8 cellular contexts compared by ENCODE assay signal in genomic region chr15:74696808-74697207, GRCh38. TPM values are rescaled to one million over a fixed set of nuclear protein-coding genes. Genes with fewer than 3 reads are reported as not detected.
DNase-seq lines count a peak whose midpoint lies in the region; ATAC-seq and TF ChIP-seq lines count a peak whose summit lies in the region.

No MANE protein-coding gene starts in this region.

- peak overlapping the region; percentile 10 for H3K27ac Mint-ChIP-seq in activated naive CD4-positive, alpha-beta T cell treated with anti-CD3 and anti-CD28 coated beads, Interleukin-2, amount 50 U/mL, for 24 hours
- no peak overlapping the region for H3K27ac Mint-ChIP-seq in activated CD4-positive, alpha-beta memory T cell treated with anti-CD3 and anti-CD28 coated beads for 36 hours

- peaks cover 2% of the 10 kb centered on the region for H3K36me3 Mint-ChIP-seq in activated naive CD4-positive, alpha-beta T cell treated with anti-CD3 and anti-CD28 coated beads, Interleukin-2, amount 50 U/mL, for 24 hours
- H3K36me3 Mint-ChIP-seq in activated CD4-positive, alpha-beta memory T cell treated with anti-CD3 and anti-CD28 coated beads for 36 hours, result peaks cover 3% of the 10 kb centered on the region

- peak overlapping the region; percentile 100 for H3K4me3 Mint-ChIP-seq in activated naive CD4-positive, alpha-beta T cell treated with anti-CD3 and anti-CD28 coated beads, Interleukin-2, amount 50 U/mL, for 24 hours
- H3K4me3 Mint-ChIP-seq in activated CD4-positive, alpha-beta memory T cell treated with anti-CD3 and anti-CD28 coated beads for 36 hours, result peak overlapping the region; percentile 100

- intact Hi-C loops in activated CD4-positive, alpha-beta memory T cell treated with anti-CD3 and anti-CD28 coated beads for 36 hours (cut with micrococcal nuclease), result loop anchor here (2.0 kb wide), 1 partner anchor 326 kb away; the partner anchor contains the start of gene PPCDC
- intact Hi-C loops in tibial artery (cut with DNase I; ENCODE audit: low total_unique reads), result no loop called here

- peak overlapping the region in 1 of 2 donors; percentile 89 for H3K27ac ChIP-seq in tibial artery

- H3K36me3 ChIP-seq in kidney epithelial cell (ENCODE audit: control insufficient read depth, insufficient read depth, low read length) (no peaks in the 10 kb centered on the region), tibial artery (no peaks in the 10 kb centered on the region)

- ATAC-seq in GM21423 (IDR thresholded peaks at IDR 0.05; ENCODE audit: unreplicated experiment) (no peak), GM21528 (IDR thresholded peaks at IDR 0.05; ENCODE audit: low FRiP score, unreplicated experiment) (no peak)

- H3K9me3 ChIP-seq in tibial artery, result no peaks in the 10 kb centered on the region

- H3K4me1 Mint-ChIP-seq in activated naive CD4-positive, alpha-beta T cell treated with anti-CD3 and anti-CD28 coated beads, Interleukin-2, amount 50 U/mL, for 24 hours, result peaks cover 39% of the 10 kb centered on the region
- peaks cover 38% of the 10 kb centered on the region for H3K4me1 Mint-ChIP-seq in activated CD4-positive, alpha-beta memory T cell treated with anti-CD3 and anti-CD28 coated beads for 36 hours (ENCODE audit: low read depth)

- POLR2A ChIA-PET in activated CD4-positive, alpha-beta memory T cell treated with anti-CD3 and anti-CD28 coated beads for 36 hours (lab: Charles Lee), result interaction anchor here (1.6 kb wide), 1 partner anchor 29 kb away, joined by 4 read pairs; the partner anchor contains the start of gene CYP1A1

- DNase-seq in activated naive CD4-positive, alpha-beta T cell (lab: John Stamatoyannopoulos, UW), result no peak
- no peak for DNase-seq in activated CD4-positive, alpha-beta memory T cell treated with anti-CD3 and anti-CD28 coated beads for 36 hours
- no peak for DNase-seq in kidney epithelial cell (ENCODE audit: low read depth)
- no peak for DNase-seq in tibial artery
- DNase-seq in SW 1271 (lab: John Stamatoyannopoulos, UW), result no peak

- H3K27me3 ChIP-seq in kidney epithelial cell (ENCODE audit: control insufficient read depth, insufficient read depth, low read length) (no peaks in the 10 kb centered on the region), tibial artery (no peaks in the 10 kb centered on the region)

- TF ChIP-seq CTCF in kidney epithelial cell (IDR thresholded peaks at IDR 0.05; ENCODE audit: insufficient read depth, low read length, poor library complexity, severe bottlenecking) (no peak), tibial artery (IDR thresholded peaks at IDR 0.05) (no peak)

- no peaks in the 10 kb centered on the region for H3K9me3 Mint-ChIP-seq in activated naive CD4-positive, alpha-beta T cell treated with anti-CD3 and anti-CD28 coated beads, Interleukin-2, amount 50 U/mL, for 24 hours
- no peaks in the 10 kb centered on the region for H3K9me3 Mint-ChIP-seq in activated CD4-positive, alpha-beta memory T cell treated with anti-CD3 and anti-CD28 coated beads for 36 hours

- peak overlapping the region; percentile 96 for H3K4me3 ChIP-seq in kidney epithelial cell (ENCODE audit: low read depth, low read length)
- H3K4me3 ChIP-seq in tibial artery, result peak overlapping the region; percentile 84 to 92

- H3K27me3 Mint-ChIP-seq in activated naive CD4-positive, alpha-beta T cell treated with anti-CD3 and anti-CD28 coated beads, Interleukin-2, amount 50 U/mL, for 24 hours, result no peaks in the 10 kb centered on the region
- H3K27me3 Mint-ChIP-seq in activated CD4-positive, alpha-beta memory T cell treated with anti-CD3 and anti-CD28 coated beads for 36 hours, result peaks cover 3% of the 10 kb centered on the region

- peaks cover 0 to 32% (median 23%) of the 10 kb centered on the region in 4 donors for H3K4me1 ChIP-seq in tibial artery

- CTCF ChIA-PET in activated CD4-positive, alpha-beta memory T cell treated with anti-CD3 and anti-CD28 coated beads for 36 hours (lab: Charles Lee), result interaction anchor here (0.8 to 2.2 kb wide), 3 partner anchors 61 to 75 kb away, joined by 3 to 10 read pairs (median 3); no protein-coding TSS in a partner anchor

RNA-seq across cellular contexts. Expression of gene EDC3, which starts 1.0 kb away (rescaled TPM):
- total RNA-seq in activated CD4-positive, alpha-beta memory T cell treated with anti-CD3 and anti-CD28 coated beads for 36 hours, result 10 to 100 TPM; 36.8 to 39.9 TPM
- total RNA-seq in kidney epithelial cell, result 15.3 and 24.9 TPM in 2 replicates

RNA-seq across cellular contexts. Expression of gene CYP1A1, which starts 28.5 kb away (rescaled TPM):
- 1 to 10 TPM in 1 of 2 experiments, under 1 TPM in 1; 0.64 to 1.1 TPM for total RNA-seq in activated CD4-positive, alpha-beta memory T cell treated with anti-CD3 and anti-CD28 coated beads for 36 hours
- total RNA-seq in kidney epithelial cell, result 0.33 TPM in 1 of 2 replicates, not detected in the other

RNA-seq across cellular contexts. Expression of gene CYP1A2, which starts 51.8 kb away (rescaled TPM):
- total RNA-seq in activated CD4-positive, alpha-beta memory T cell treated with anti-CD3 and anti-CD28 coated beads for 36 hours, result not detected
- not detected in 2 replicates for total RNA-seq in kidney epithelial cell
